24 cellular contexts compared by ENCODE assay signal in genomic region chr3:133991209-133991608, GRCh38. TPM values are rescaled to one million over a fixed set of nuclear protein-coding genes. Genes with fewer than 3 reads are reported as not detected.
DNase-seq lines count a peak whose midpoint lies in the region; ATAC-seq and TF ChIP-seq lines count a peak whose summit lies in the region.
"Had no signal": no experiment of that assay in that cellular context is flagged by ENCODE, and none has a peak within 500 bp of the region (broad histone marks: within the 10 kb centered on the region; RNA-seq: fewer than 3 reads in every experiment).

No MANE protein-coding gene starts in this region.

- no peaks in the 10 kb centered on the region for H3K9me3 ChIP-seq in lower lobe of right lung
- H3K9me3 ChIP-seq: adrenal gland, esophagus squamous epithelium, stomach had no signal

- no peaks in the 10 kb centered on the region for H3K27me3 ChIP-seq in ACC112 (ENCODE audit: insufficient read depth, low read length)
- no peaks in the 10 kb centered on the region for H3K27me3 ChIP-seq in lower lobe of right lung (ENCODE audit: low read depth)
- H3K27me3 ChIP-seq: adrenal gland, esophagus squamous epithelium, stomach had no signal

- H3K36me3 ChIP-seq in ACC112 (ENCODE audit: insufficient read depth, low read length) (no peaks in the 10 kb centered on the region), lower lobe of right lung (no peaks in the 10 kb centered on the region)
- H3K36me3 ChIP-seq: adrenal gland, esophagus squamous epithelium, stomach had no signal

- H3K27ac ChIP-seq in ACC112 (ENCODE audit: low read depth, low read length), result peak overlapping the region; percentile 39; the same call in 1 of the 2 replicates
- peak overlapping the region; percentile 13 for H3K27ac ChIP-seq in lower lobe of right lung
- H3K27ac ChIP-seq: parathyroid adenoma had no signal

- peak; percentile 30 for DNase-seq in GM03348 (ENCODE audit: low spot score)
- peak; percentile 67 for DNase-seq in dermis blood vessel endothelial cell
- no peak for DNase-seq in lower lobe of right lung
- no peak for DNase-seq in omental fat pad (ENCODE audit: low spot score)
- DNase-seq in NK-92 treated with Interleukin-12 subunit alpha and Interleukin-12 subunit beta, amount 100 ng/mL, for 24 hours (lab: John Stamatoyannopoulos, UW), result no peak
- DNase-seq in activated CD4-positive, CD25-positive, alpha-beta regulatory T cell (lab: John Stamatoyannopoulos, UW), result no peak
- DNase-seq in NCI-H2227 (lab: John Stamatoyannopoulos, UW; ENCODE audit: unreplicated experiment), result no peak
- DNase-seq: ACHN; activated CD4-positive, alpha-beta T cell treated with anti-CD3 and anti-CD28 coated beads, Interleukin-2, amount 10 ng/mL, durations not matched to agents 7 days and 5 days; activated effector memory CD4-positive, alpha-beta T cell treated with anti-CD3 and anti-CD28 coated beads, Interleukin-2, amount 50 U/mL, for 16 hours; CD8-positive, alpha-beta memory T cell; central memory CD4-positive, alpha-beta T cell; DMS79; esophagus squamous epithelium; Karpas-422; naive thymus-derived CD8-positive, alpha-beta T cell; NCI-H1417; NCI-H526; SHP77 treated with DMSO at 0.1 percent for 48 hours; stomach; T-cell had no signal

- TF ChIP-seq CTCF in lower lobe of right lung (IDR thresholded peaks at IDR 0.05) (no peak), omental fat pad (IDR thresholded peaks at IDR 0.05) (no peak)

- intact Hi-C loops in lower lobe of right lung (cut with DNase I), result no loop called here

- ATAC-seq in lower lobe of right lung (peak in 1 of 2 donors; percentile 28), omental fat pad (ENCODE audit: low FRiP score) (no peak)
- ATAC-seq: naive thymus-derived CD8-positive, alpha-beta T cell; T-cell had no signal

- no peaks in the 10 kb centered on the region for H3K79me2 ChIP-seq in ACC112 (ENCODE audit: control insufficient read depth, insufficient read depth, low read length, unreplicated experiment)
- H3K79me2 ChIP-seq: parathyroid adenoma had no signal

- no peak overlapping the region for H2AFZ ChIP-seq in ACC112 (ENCODE audit: low read length, unreplicated experiment)
- H2AFZ ChIP-seq: parathyroid adenoma had no signal

- peaks cover 17% of the 10 kb centered on the region for H3K4me1 ChIP-seq in ACC112 (ENCODE audit: control insufficient read depth, insufficient read depth, low read length, unreplicated experiment)
- H3K4me1 ChIP-seq in lower lobe of right lung, result peaks cover 27% of the 10 kb centered on the region
- H3K4me1 ChIP-seq: adrenal gland, parathyroid adenoma had no signal

- H3K4me3 ChIP-seq in ACC112 (ENCODE audit: low read depth, low read length) (no peak overlapping the region), lower lobe of right lung (no peak overlapping the region)
- H3K4me3 ChIP-seq: adrenal gland, esophagus squamous epithelium, stomach had no signal

RNA-seq across cellular contexts. Expression of gene SLCO2A1, which starts 38.5 kb away (rescaled TPM):
- 4.9 and 10.7 TPM in 2 replicates for total RNA-seq in dermis blood vessel endothelial cell
- total RNA-seq in lower lobe of right lung, result 204 TPM
- 10 to 100 TPM in 3 of 4 donors, 1 to 10 TPM in 1; 6.1 to 54.2 (median 33.1) TPM for total RNA-seq in omental fat pad
- total RNA-seq: activated CD4-positive, alpha-beta T cell treated with anti-CD3 and anti-CD28 coated beads, Interleukin-2, amount 10 ng/mL, durations not matched to agents 7 days and 5 days; CD8-positive, alpha-beta memory T cell; naive thymus-derived CD8-positive, alpha-beta T cell had no signal

Comparison
In these comparisons a context has a peak if more than half of its experiments do, and no peak if none do; other contexts are left out.
1. DNase-seq: peak in GM03348 (single experiment) and dermis blood vessel endothelial cell (single experiment); none in lower lobe of right lung (single experiment), omental fat pad (single experiment), NK-92 treated with Interleukin-12 subunit alpha and Interleukin-12 subunit beta, amount 100 ng/mL, for 24 hours (single experiment), activated CD4-positive, CD25-positive, alpha-beta regulatory T cell (0 of 4) and NCI-H2227 (single experiment).